8 cellular contexts compared by ENCODE assay signal in the genomic region with DNA sequence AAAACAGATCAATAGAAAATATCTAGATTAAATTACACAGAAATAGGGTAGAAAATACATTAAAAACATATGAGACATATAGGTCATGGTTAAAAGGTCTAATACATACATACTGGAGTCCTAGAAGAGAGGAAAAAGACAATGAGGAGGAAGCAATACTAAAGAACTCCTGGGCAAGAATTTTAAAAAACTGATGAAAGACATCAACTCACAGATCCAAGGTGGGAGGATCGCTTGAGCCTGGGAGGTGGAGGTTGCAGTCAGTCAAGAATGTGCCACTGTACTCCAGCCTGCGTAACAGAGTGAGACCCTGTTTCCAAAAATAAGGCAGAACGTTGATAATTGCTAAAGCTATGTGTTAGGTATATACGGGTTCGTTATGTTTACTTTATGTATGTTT. TPM values are rescaled to one million over a fixed set of nuclear protein-coding genes. Genes with fewer than 3 reads are reported as not detected.
"Had no signal": no experiment of that assay in that cellular context is flagged by ENCODE, and none has a peak within 500 bp of the region (broad histone marks: within the 10 kb centered on the region; RNA-seq: fewer than 3 reads in every experiment).

No MANE protein-coding gene starts in this region.

- FAIRE-seq: GM12878, GM12891, GM12892, GM18507, GM19239 had no signal

- H3K4me3 ChIP-seq: GM12878 had no signal

- ATAC-seq: GM12878 had no signal

- DNase-seq: GDM1, GF-D8 had no signal

RNA-seq across cellular contexts. Expression of gene KASH5, which starts 5.4 kb away (rescaled TPM):
- total RNA-seq: G401, GM12878 had no signal

RNA-seq across cellular contexts. Expression of gene DKKL1, which starts 19.0 kb away (rescaled TPM):
- total RNA-seq: GM12878 had no signal
- polyA plus RNA-seq: GM12878 had no signal

RNA-seq across cellular contexts. Expression of gene PTH2, which starts 40.6 kb away (rescaled TPM):
- total RNA-seq: G401, GM12878 had no signal
- polyA plus RNA-seq: GM12878 had no signal

RNA-seq across cellular contexts. Expression of gene GFY, which starts 42.5 kb away (rescaled TPM):
- total RNA-seq: GM12878 had no signal
